Comparison of ENCODE assay signal across 26 cellular contexts in the genomic region with DNA sequence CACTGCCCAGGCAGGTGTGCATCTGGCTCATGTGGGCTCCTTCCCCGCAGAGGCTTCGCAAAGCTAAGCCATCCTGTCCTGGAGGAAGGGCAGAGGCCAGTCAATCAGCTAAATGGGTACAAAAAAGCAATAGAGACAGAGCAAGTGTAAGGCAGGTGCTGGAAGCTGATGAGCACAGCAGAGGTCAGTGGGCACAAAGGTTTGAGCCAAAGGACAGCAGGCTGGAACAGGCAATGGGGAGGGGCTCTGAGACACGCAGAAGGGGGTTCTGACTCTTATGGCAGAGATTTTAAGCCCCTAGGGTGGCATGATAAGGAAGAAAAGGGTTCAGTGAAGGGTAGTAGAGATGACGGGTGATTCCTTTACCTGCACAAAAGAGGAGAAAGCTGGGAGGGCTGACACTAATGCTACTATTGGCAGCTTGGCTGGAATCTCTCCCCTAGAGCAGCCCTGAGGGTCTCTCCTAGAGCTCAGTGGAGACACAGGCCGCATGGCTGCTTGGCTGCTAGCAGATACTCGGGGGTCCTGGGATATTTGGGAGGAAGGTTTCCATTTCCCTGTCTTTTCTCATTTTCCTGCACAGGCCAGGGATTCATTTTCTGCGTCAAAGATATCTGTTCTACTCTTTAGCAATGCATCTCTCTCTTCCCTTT.
"Had no signal": no experiment of that assay in that cellular context is flagged by ENCODE, and none has a peak within 500 bp of the region (broad histone marks: within the 10 kb centered on the region; RNA-seq: fewer than 3 reads in every experiment).

No MANE protein-coding gene starts in this region.

- H3K27me3 Mint-ChIP-seq: activated CD4-positive, alpha-beta memory T cell treated with anti-CD3 and anti-CD28 coated beads, Interleukin-2, amount 10 ng/mL, durations not matched to agents 7 days and 5 days; activated naive CD4-positive, alpha-beta T cell treated with anti-CD3 and anti-CD28 coated beads, Interleukin-2, amount 10 ng/mL, durations not matched to agents 7 days and 5 days; activated naive CD8-positive, alpha-beta T cell treated with anti-CD3 and anti-CD28 coated beads, Interleukin-2, amount 10 ng/mL, durations not matched to agents 7 days and 5 days; activated T-cell treated with anti-CD3 and anti-CD28 coated beads, Interleukin-2, amount 50 U/mL, for 24 hours; naive B cell; stimulated activated memory B cell treated with anti-CD40 and anti-IgM and Interleukin-4, amounts not matched to agents 10 μg/mL and 1 μg/mL and 100 μg/mL, for 72 hours; stimulated activated naive CD8-positive, alpha-beta T cell treated with anti-CD3 and anti-CD28 coated beads, Interleukin-15, amount 100 ng/mL, for 72 hours had no signal

- H3K4me1 ChIP-seq: ascending aorta, left lung, tibial artery, upper lobe of right lung had no signal

- H3K4me1 Mint-ChIP-seq: activated CD4-positive, alpha-beta memory T cell treated with anti-CD3 and anti-CD28 coated beads, Interleukin-2, amount 10 ng/mL, durations not matched to agents 7 days and 5 days; activated naive CD4-positive, alpha-beta T cell treated with anti-CD3 and anti-CD28 coated beads, Interleukin-2, amount 10 ng/mL, durations not matched to agents 7 days and 5 days; activated naive CD8-positive, alpha-beta T cell treated with anti-CD3 and anti-CD28 coated beads, Interleukin-2, amount 10 ng/mL, durations not matched to agents 7 days and 5 days; naive B cell; stimulated activated memory B cell treated with anti-CD40 and anti-IgM and Interleukin-4, amounts not matched to agents 10 μg/mL and 1 μg/mL and 100 μg/mL, for 72 hours; stimulated activated naive CD8-positive, alpha-beta T cell treated with anti-CD3 and anti-CD28 coated beads, Interleukin-15, amount 100 ng/mL, for 72 hours; T-helper 17 cell had no signal

- H3K9me3 Mint-ChIP-seq: activated CD4-positive, alpha-beta memory T cell treated with anti-CD3 and anti-CD28 coated beads, Interleukin-2, amount 10 ng/mL, durations not matched to agents 7 days and 5 days; activated naive CD4-positive, alpha-beta T cell treated with anti-CD3 and anti-CD28 coated beads, Interleukin-2, amount 10 ng/mL, durations not matched to agents 7 days and 5 days; activated naive CD8-positive, alpha-beta T cell treated with anti-CD3 and anti-CD28 coated beads, Interleukin-2, amount 10 ng/mL, durations not matched to agents 7 days and 5 days; activated T-cell treated with anti-CD3 and anti-CD28 coated beads, Interleukin-2, amount 50 U/mL, for 24 hours; stimulated activated memory B cell treated with anti-CD40 and anti-IgM and Interleukin-4, amounts not matched to agents 10 μg/mL and 1 μg/mL and 100 μg/mL, for 72 hours; stimulated activated naive CD8-positive, alpha-beta T cell treated with anti-CD3 and anti-CD28 coated beads, Interleukin-15, amount 100 ng/mL, for 72 hours had no signal

- H3K36me3 Mint-ChIP-seq: activated naive CD4-positive, alpha-beta T cell treated with anti-CD3 and anti-CD28 coated beads, Interleukin-2, amount 10 ng/mL, durations not matched to agents 7 days and 5 days; activated naive CD8-positive, alpha-beta T cell treated with anti-CD3 and anti-CD28 coated beads, Interleukin-2, amount 10 ng/mL, durations not matched to agents 7 days and 5 days; brain; mesothelial cell of epicardium; naive B cell; stimulated activated memory B cell treated with anti-CD40 and anti-IgM and Interleukin-4, amounts not matched to agents 10 μg/mL and 1 μg/mL and 100 μg/mL, for 72 hours had no signal

- H3K4me3 ChIP-seq: ascending aorta, cardiac muscle cell, left lung, skin epidermis, tibial artery, upper lobe of right lung had no signal

- H3K36me3 ChIP-seq: ascending aorta, cardiac muscle cell, left lung, tibial artery, upper lobe of right lung, WERI-Rb-1 had no signal

- H3K4me3 Mint-ChIP-seq: activated CD4-positive, alpha-beta memory T cell treated with anti-CD3 and anti-CD28 coated beads, Interleukin-2, amount 10 ng/mL, durations not matched to agents 7 days and 5 days; activated naive CD4-positive, alpha-beta T cell treated with anti-CD3 and anti-CD28 coated beads, Interleukin-2, amount 10 ng/mL, durations not matched to agents 7 days and 5 days; activated naive CD8-positive, alpha-beta T cell treated with anti-CD3 and anti-CD28 coated beads, Interleukin-2, amount 10 ng/mL, durations not matched to agents 7 days and 5 days; activated T-cell treated with anti-CD3 and anti-CD28 coated beads, Interleukin-2, amount 50 U/mL, for 24 hours; brain; mesothelial cell of epicardium; naive B cell; stimulated activated memory B cell treated with anti-CD40 and anti-IgM and Interleukin-4, amounts not matched to agents 10 μg/mL and 1 μg/mL and 100 μg/mL, for 72 hours; stimulated activated naive CD8-positive, alpha-beta T cell treated with anti-CD3 and anti-CD28 coated beads, Interleukin-15, amount 100 ng/mL, for 72 hours; T-helper 17 cell had no signal

- H3K27ac ChIP-seq: ascending aorta, cardiac muscle cell, epithelial cell of prostate, left lung, skin epidermis, tibial artery, upper lobe of right lung, WERI-Rb-1 had no signal

- DNase-seq: activated CD4-positive, alpha-beta memory T cell treated with anti-CD3 and anti-CD28 coated beads, Interleukin-2, amount 10 ng/mL, durations not matched to agents 7 days and 5 days; activated CD4-positive, alpha-beta T cell treated with anti-CD3 and anti-CD28 coated beads for 48 hours; activated CD8-positive, alpha-beta memory T cell treated with anti-CD3 and anti-CD28 coated beads, Interleukin-2, amount 50 U/mL, for 48 hours; activated gamma-delta T cell; activated naive CD4-positive, alpha-beta T cell treated with anti-CD3 and anti-CD28 coated beads, Interleukin-2, amount 10 ng/mL, durations not matched to agents 7 days and 5 days; activated naive CD8-positive, alpha-beta T cell treated with anti-CD3 and anti-CD28 coated beads, Interleukin-2, amount 10 ng/mL, durations not matched to agents 7 days and 5 days; activated T-cell treated with anti-CD3 and anti-CD28 coated beads, Interleukin-2, amount 50 U/mL, for 24 hours; left lung; naive B cell; posterior cingulate gyrus; stimulated activated CD4-positive, alpha-beta T cell treated with anti-CD3 and anti-CD28 coated beads, Interleukin-1b, Interleukin-23, amount 100 ng/mL, for 48 hours; stimulated activated CD4-positive, alpha-beta T cell treated with anti-CD3 and anti-CD28 coated beads, Interleukin-4, amount 100 ng/mL, for 4 hours; stimulated activated CD8-positive, alpha-beta memory T cell treated with anti-CD3 and anti-CD28 coated beads, Interleukin-4, amount 100 ng/mL, for 48 hours; stimulated activated naive CD8-positive, alpha-beta T cell treated with anti-CD3 and anti-CD28 coated beads, Interleukin-15, amount 100 ng/mL, for 72 hours; T-helper 17 cell; T1000; tibial artery; upper lobe of right lung; WERI-Rb-1 had no signal

- H3K27me3 ChIP-seq: ascending aorta, cardiac muscle cell, left lung, tibial artery, upper lobe of right lung had no signal

- H3K27ac Mint-ChIP-seq: activated CD4-positive, alpha-beta memory T cell treated with anti-CD3 and anti-CD28 coated beads, Interleukin-2, amount 10 ng/mL, durations not matched to agents 7 days and 5 days; activated naive CD4-positive, alpha-beta T cell treated with anti-CD3 and anti-CD28 coated beads, Interleukin-2, amount 10 ng/mL, durations not matched to agents 7 days and 5 days; activated naive CD8-positive, alpha-beta T cell treated with anti-CD3 and anti-CD28 coated beads, Interleukin-2, amount 10 ng/mL, durations not matched to agents 7 days and 5 days; activated T-cell treated with anti-CD3 and anti-CD28 coated beads, Interleukin-2, amount 50 U/mL, for 24 hours; mesothelial cell of epicardium; stimulated activated memory B cell treated with anti-CD40 and anti-IgM and Interleukin-4, amounts not matched to agents 10 μg/mL and 1 μg/mL and 100 μg/mL, for 72 hours; stimulated activated naive CD8-positive, alpha-beta T cell treated with anti-CD3 and anti-CD28 coated beads, Interleukin-15, amount 100 ng/mL, for 72 hours; T-helper 17 cell had no signal

- H3K9me3 ChIP-seq: ascending aorta, left lung, tibial artery, upper lobe of right lung had no signal
